ENCODE assay signal across 1 cellular context in the genomic region with DNA sequence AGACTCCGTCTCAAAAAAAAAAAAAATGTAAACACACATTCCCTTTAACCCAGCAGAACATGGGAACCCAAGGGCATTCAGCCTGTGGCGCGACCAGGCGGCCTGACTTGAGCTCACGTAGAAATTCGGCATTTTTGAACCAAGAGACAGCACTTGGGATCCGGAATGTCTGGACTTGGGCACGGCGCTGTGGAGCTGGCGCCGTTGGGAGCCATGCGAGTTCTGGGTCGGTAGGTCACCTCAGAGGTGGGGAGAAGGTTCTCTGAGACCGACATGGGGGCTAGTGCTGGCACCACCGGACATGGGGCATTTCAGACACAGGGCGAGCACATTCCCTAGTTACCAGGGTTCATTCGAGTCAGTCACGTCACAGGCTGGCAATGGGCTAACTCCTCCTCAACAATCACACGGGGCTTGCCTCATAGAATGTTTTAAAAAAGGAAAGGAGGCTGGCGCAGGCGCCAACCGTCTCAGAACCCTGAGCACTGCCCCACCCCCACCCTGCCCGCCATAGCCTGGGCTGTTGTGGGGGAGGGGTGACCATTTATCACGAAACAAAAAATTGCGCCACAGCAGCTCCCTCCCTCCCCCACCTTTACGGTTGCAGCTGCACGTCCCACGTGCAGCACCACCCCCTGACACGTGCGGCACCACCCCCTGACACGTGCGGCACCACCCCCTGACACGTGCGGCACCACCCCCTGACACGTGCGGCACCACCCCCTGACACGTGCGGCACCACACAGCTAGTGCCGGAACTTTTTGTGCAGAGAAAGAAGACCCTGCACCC.
TF ChIP-seq lines count a peak whose summit lies in the region.

A gene with protein sequence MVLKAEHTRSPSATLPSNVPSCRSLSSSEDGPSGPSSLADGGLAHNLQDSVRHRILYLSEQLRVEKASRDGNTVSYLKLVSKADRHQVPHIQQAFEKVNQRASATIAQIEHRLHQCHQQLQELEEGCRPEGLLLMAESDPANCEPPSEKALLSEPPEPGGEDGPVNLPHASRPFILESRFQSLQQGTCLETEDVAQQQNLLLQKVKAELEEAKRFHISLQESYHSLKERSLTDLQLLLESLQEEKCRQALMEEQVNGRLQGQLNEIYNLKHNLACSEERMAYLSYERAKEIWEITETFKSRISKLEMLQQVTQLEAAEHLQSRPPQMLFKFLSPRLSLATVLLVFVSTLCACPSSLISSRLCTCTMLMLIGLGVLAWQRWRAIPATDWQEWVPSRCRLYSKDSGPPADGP (minus strand): TSS at position 334 of the 790 bp plus-strand sequence. CDS start 3,007 bp downstream, outside the sequence.

TF ChIP-seq in K562, 482 proteins besides CTCF, POLR2A, EP300 and RAD21 (continued from another document):
- TF ChIP-seq, protein P1, sequence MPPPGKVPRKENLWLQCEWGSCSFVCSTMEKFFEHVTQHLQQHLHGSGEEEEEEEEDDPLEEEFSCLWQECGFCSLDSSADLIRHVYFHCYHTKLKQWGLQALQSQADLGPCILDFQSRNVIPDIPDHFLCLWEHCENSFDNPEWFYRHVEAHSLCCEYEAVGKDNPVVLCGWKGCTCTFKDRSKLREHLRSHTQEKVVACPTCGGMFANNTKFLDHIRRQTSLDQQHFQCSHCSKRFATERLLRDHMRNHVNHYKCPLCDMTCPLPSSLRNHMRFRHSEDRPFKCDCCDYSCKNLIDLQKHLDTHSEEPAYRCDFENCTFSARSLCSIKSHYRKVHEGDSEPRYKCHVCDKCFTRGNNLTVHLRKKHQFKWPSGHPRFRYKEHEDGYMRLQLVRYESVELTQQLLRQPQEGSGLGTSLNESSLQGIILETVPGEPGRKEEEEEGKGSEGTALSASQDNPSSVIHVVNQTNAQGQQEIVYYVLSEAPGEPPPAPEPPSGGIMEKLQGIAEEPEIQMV (tag; conservative IDR thresholded peaks at IDR 0.05; ENCODE audit: low read depth): no peak
- TF ChIP-seq, protein P2, sequence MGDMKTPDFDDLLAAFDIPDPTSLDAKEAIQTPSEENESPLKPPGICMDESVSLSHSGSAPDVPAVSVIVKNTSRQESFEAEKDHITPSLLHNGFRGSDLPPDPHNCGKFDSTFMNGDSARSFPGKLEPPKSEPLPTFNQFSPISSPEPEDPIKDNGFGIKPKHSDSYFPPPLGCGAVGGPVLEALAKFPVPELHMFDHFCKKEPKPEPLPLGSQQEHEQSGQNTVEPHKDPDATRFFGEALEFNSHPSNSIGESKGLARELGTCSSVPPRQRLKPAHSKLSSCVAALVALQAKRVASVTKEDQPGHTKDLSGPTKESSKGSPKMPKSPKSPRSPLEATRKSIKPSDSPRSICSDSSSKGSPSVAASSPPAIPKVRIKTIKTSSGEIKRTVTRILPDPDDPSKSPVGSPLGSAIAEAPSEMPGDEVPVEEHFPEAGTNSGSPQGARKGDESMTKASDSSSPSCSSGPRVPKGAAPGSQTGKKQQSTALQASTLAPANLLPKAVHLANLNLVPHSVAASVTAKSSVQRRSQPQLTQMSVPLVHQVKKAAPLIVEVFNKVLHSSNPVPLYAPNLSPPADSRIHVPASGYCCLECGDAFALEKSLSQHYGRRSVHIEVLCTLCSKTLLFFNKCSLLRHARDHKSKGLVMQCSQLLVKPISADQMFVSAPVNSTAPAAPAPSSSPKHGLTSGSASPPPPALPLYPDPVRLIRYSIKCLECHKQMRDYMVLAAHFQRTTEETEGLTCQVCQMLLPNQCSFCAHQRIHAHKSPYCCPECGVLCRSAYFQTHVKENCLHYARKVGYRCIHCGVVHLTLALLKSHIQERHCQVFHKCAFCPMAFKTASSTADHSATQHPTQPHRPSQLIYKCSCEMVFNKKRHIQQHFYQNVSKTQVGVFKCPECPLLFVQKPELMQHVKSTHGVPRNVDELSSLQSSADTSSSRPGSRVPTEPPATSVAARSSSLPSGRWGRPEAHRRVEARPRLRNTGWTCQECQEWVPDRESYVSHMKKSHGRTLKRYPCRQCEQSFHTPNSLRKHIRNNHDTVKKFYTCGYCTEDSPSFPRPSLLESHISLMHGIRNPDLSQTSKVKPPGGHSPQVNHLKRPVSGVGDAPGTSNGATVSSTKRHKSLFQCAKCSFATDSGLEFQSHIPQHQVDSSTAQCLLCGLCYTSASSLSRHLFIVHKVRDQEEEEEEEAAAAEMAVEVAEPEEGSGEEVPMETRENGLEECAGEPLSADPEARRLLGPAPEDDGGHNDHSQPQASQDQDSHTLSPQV (IDR thresholded peaks at IDR 0.05): no peak
- TF ChIP-seq BHLHE40 (IDR thresholded peaks at IDR 0.05; ENCODE audit: low read length) (peak; percentile 36; the same call in 1 of the 2 replicates), TRIM24 (IDR thresholded peaks at IDR 0.05) (peak; percentile 68 to 70; a peak in 3 of 4 replicates), MLX (CRISPR knock-in tag; conservative IDR thresholded peaks at IDR 0.05) (peak in 1 of 2 experiments; percentile 93; a peak in 2 of 4 replicates), MEIS2 (IDR thresholded peaks at IDR 0.05; ENCODE audit: partially characterized antibody) (no peak), RREB1 (CRISPR knock-in tag; IDR thresholded peaks at IDR 0.05) (no peak)
- TF ChIP-seq, protein P3, sequence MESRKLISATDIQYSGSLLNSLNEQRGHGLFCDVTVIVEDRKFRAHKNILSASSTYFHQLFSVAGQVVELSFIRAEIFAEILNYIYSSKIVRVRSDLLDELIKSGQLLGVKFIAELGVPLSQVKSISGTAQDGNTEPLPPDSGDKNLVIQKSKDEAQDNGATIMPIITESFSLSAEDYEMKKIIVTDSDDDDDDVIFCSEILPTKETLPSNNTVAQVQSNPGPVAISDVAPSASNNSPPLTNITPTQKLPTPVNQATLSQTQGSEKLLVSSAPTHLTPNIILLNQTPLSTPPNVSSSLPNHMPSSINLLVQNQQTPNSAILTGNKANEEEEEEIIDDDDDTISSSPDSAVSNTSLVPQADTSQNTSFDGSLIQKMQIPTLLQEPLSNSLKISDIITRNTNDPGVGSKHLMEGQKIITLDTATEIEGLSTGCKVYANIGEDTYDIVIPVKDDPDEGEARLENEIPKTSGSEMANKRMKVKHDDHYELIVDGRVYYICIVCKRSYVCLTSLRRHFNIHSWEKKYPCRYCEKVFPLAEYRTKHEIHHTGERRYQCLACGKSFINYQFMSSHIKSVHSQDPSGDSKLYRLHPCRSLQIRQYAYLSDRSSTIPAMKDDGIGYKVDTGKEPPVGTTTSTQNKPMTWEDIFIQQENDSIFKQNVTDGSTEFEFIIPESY (CRISPR knock-in tag; IDR thresholded peaks at IDR 0.05): peak; percentile 80
- TF ChIP-seq, protein P4, sequence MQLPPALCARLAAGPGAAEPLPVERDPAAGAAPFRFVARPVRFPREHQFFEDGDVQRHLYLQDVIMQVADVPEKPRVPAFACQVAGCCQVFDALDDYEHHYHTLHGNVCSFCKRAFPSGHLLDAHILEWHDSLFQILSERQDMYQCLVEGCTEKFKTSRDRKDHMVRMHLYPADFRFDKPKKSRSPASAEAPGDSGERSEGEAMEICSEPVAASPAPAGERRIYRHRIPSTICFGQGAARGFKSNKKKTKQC (CRISPR knock-in tag; IDR thresholded peaks at IDR 0.05): no peak
TF ChIP-seq in K562: peak in this region for 9.
